ENCODE assay signal across 9 cellular contexts in the genomic region with DNA sequence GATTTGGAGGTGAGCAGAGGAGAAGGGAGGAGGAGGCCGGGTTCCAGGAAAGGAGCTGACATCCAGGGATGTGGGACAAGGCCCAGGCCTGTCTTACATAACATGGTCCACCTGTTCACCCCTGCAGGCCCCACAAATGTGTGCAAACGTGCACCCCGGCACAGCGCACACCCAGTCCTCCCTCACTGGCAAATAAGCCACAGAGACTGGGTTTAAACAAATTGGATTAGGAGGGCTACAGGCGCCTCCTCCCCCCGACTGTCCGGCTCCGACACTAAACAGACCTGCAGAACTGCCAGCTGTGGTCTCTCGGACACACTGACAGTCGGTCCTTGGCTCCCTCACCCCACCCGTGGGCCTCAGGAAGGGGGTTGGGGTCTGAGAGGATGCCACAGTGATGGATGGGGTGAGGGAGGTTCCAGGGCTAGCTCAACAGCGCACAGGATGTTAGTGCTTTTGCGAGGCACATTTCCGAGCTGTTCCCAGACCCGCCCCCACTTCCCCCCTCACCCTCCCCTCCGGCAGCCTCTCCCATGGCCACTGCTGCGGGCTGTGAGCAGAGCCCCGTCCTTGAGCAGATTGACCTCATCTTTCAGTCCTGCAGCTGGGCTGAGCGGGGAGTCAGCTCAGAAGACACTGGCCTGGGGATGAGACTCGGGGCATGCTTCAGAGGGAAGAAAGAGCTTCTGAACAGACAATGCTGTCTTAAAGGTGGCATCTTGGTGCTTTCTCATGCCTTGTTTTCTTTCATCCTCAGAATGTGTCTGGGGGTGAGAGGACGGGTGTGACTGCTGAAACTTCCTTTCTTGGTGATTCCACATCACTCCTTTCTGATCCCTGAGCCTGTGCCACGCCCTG. TPM values are rescaled to one million over a fixed set of nuclear protein-coding genes. Genes with fewer than 3 reads are reported as not detected.
DNase-seq lines count a peak whose midpoint lies in the region; ATAC-seq and TF ChIP-seq lines count a peak whose summit lies in the region.
"Had no signal": no experiment of that assay in that cellular context is flagged by ENCODE, and none has a peak within 500 bp of the region (broad histone marks: within the 10 kb centered on the region; RNA-seq: fewer than 3 reads in every experiment).

No MANE protein-coding gene starts in this region.

- CTCF ChIA-PET in HCT116 (lab: Charles Lee) = no interaction called here

- H3K27me3 Mint-ChIP-seq in activated T-helper 17 cell treated with anti-CD3 and anti-CD28 coated beads, Interleukin-2, amount 50 U/mL, for 72 hours = peaks cover 9% of the 10 kb centered on the region

- TF ChIP-seq RAD21 in HCT116 (IDR thresholded peaks at IDR 0.05; ENCODE audit: low read depth) = no peak

- H3K27ac ChIP-seq in HCT116 (ENCODE audit: low read depth, low read length) (no peak overlapping the region), ascending aorta (peak overlapping the region; percentile 88 to 90), iPS-20b (ENCODE audit: low read length) (peak overlapping the region; percentile 18)

- H3K4me3 ChIP-seq in HCT116 (replicated peaks in 1 of 2; ENCODE audit: low read depth in 1 of 2, low read length in 2 of 2) = no peak overlapping the region
- H3K4me3 ChIP-seq in ascending aorta = peak overlapping the region in 1 of 2 donors; percentile 87
- no peak overlapping the region for H3K4me3 ChIP-seq in iPS-20b (ENCODE audit: low read length)
- H3K4me3 ChIP-seq in skeletal muscle satellite cell (ENCODE audit: low read length) = no peak overlapping the region

- H3K79me2 ChIP-seq in HCT116 (ENCODE audit: insufficient read depth, low read length) = no peaks in the 10 kb centered on the region

- H3K27me3 ChIP-seq in HCT116 (ENCODE audit: insufficient read depth, low read length) (no peaks in the 10 kb centered on the region), ascending aorta (no peaks in the 10 kb centered on the region), iPS-20b (ENCODE audit: insufficient read depth, low read length) (no peaks in the 10 kb centered on the region), skeletal muscle satellite cell (ENCODE audit: control insufficient read depth, insufficient read depth, low read length) (no peaks in the 10 kb centered on the region)

- H3K9me3 ChIP-seq in HCT116 (ENCODE audit: control insufficient read depth in 1 of 2, insufficient read depth in 1 of 2, low read depth in 1 of 2, low read length in 2 of 2) (no peaks in the 10 kb centered on the region), ascending aorta (no peaks in the 10 kb centered on the region), iPS-20b (ENCODE audit: insufficient read depth, low read depth, low read length) (no peaks in the 10 kb centered on the region), skeletal muscle satellite cell (replicated peaks; ENCODE audit: low read length) (no peaks in the 10 kb centered on the region)

- H3K9me3 Mint-ChIP-seq in activated T-helper 17 cell treated with anti-CD3 and anti-CD28 coated beads, Interleukin-2, amount 50 U/mL, for 72 hours = no peaks in the 10 kb centered on the region

- POLR2A ChIA-PET in HCT116 (lab: Charles Lee) = no interaction called here

- no peaks in the 10 kb centered on the region for H3K9me2 ChIP-seq in HCT116 (ENCODE audit: insufficient read depth)

- TF ChIP-seq CTCF in HCT116 (IDR thresholded peaks at IDR 0.05 in 2 of 3, conservative IDR thresholded peaks at IDR 0.05 in 1 of 3; ENCODE audit: borderline replicate concordance in 1 of 3, insufficient read depth in 1 of 3, low read depth in 2 of 3, low read length in 2 of 3) (no peak), ascending aorta (IDR thresholded peaks at IDR 0.05) (no peak)

- H3K4me2 ChIP-seq in HCT116 (ENCODE audit: low read length) (peak overlapping the region; percentile 8; the same call in 1 of the 2 replicates), skeletal muscle satellite cell (ENCODE audit: low read length) (peak overlapping the region; percentile 49)

- RAD21 ChIA-PET in HCT116 (lab: Charles Lee; ENCODE audit: low non-redundant PET in 1 of 2, low total read pairs in 2 of 2, uncharacterized antibody in 2 of 2, unreplicated experiment in 2 of 2) = no interaction called here

- H4K20me1 ChIP-seq in HCT116 (ENCODE audit: insufficient read depth) = no peaks in the 10 kb centered on the region

- DNase-seq in HCT116 (ENCODE audit: low read depth, low spot score) (no peak), ascending aorta (ENCODE audit: low spot score in 2 of 2) (peak in 1 of 2 donors; percentile 76), H4 (ENCODE audit: low spot score) (no peak)
- DNase-seq: midbrain had no signal

- no peaks in the 10 kb centered on the region for H3K4me1 Mint-ChIP-seq in activated T-helper 17 cell treated with anti-CD3 and anti-CD28 coated beads, Interleukin-2, amount 50 U/mL, for 72 hours

- intact Hi-C loops in HCT116 (cut with micrococcal nuclease) = no loop called here
- intact Hi-C loops in ascending aorta (cut with DNase I) = loop anchor here (10.0 kb wide), 1 partner anchor 948 kb away; no protein-coding TSS in a partner anchor

- H3K36me3 ChIP-seq in HCT116 (ENCODE audit: control insufficient read depth in 1 of 2, insufficient read depth in 2 of 2, low read length in 2 of 2) (no peaks in the 10 kb centered on the region), ascending aorta (peaks cover 96 to 100% of the 10 kb centered on the region in 2 donors), iPS-20b (ENCODE audit: insufficient read depth, low read depth, low read length) (no peaks in the 10 kb centered on the region), skeletal muscle satellite cell (ENCODE audit: insufficient read depth, low read length) (no peaks in the 10 kb centered on the region)

- H3K9ac ChIP-seq in HCT116 (ENCODE audit: low read length) (no peak overlapping the region), iPS-20b (ENCODE audit: low read depth, low read length) (peak overlapping the region; percentile 77; the same call in 1 of the 2 replicates), skeletal muscle satellite cell (ENCODE audit: low read depth, low read length) (peak overlapping the region; percentile 1)

- H2AFZ ChIP-seq in HCT116 (ENCODE audit: low read depth, low read length, poor library complexity, severe bottlenecking) = no peak overlapping the region

- no TSS peak for BruUV-seq in HCT116 (replicated peaks; lab: Mats Ljungman, UMichigan)

- peaks cover 7 to 26% of the 10 kb centered on the region in 2 experiments; a peak in 3 of 4 replicates for H3K4me1 ChIP-seq in HCT116 (ENCODE audit: control insufficient read depth in 1 of 2, insufficient read depth in 2 of 2, low read length in 2 of 2)
- H3K4me1 ChIP-seq in ascending aorta = peaks cover 25 to 69% of the 10 kb centered on the region in 2 donors
- H3K4me1 ChIP-seq in iPS-20b (ENCODE audit: insufficient read depth, low read length) = peaks cover 28% of the 10 kb centered on the region
- H3K4me1 ChIP-seq in skeletal muscle satellite cell (ENCODE audit: control insufficient read depth, insufficient read depth, low read length) = peaks cover 18% of the 10 kb centered on the region

- no peak overlapping the region for H3K27ac Mint-ChIP-seq in activated T-helper 17 cell treated with anti-CD3 and anti-CD28 coated beads, Interleukin-2, amount 50 U/mL, for 72 hours

- H3K4me3 Mint-ChIP-seq in activated T-helper 17 cell treated with anti-CD3 and anti-CD28 coated beads, Interleukin-2, amount 50 U/mL, for 72 hours = no peak overlapping the region

- no peak for TF ChIP-seq POLR2A in HCT116 (IDR thresholded peaks at IDR 0.05; ENCODE audit: borderline replicate concordance, extremely low read depth, insufficient read depth, insufficient read length)

- ATAC-seq in HCT116 (no peak), GM19452 (IDR thresholded peaks at IDR 0.05; ENCODE audit: unreplicated experiment) (no peak), HG02870 (IDR thresholded peaks at IDR 0.05; ENCODE audit: unreplicated experiment) (no peak)
- ATAC-seq in activated T-helper 17 cell treated with anti-CD3 and anti-CD28 coated beads, Interleukin-2, amount 50 U/mL, for 72 hours (replicated peaks) = no peak

- no peaks in the 10 kb centered on the region for H3K36me3 Mint-ChIP-seq in activated T-helper 17 cell treated with anti-CD3 and anti-CD28 coated beads, Interleukin-2, amount 50 U/mL, for 72 hours (ENCODE audit: low read depth)

TF ChIP-seq in HCT116, 20 proteins besides CTCF, POLR2A, EP300 and RAD21:
- TF ChIP-seq EZH2 (IDR thresholded peaks at IDR 0.05) = no peak

RNA-seq across cellular contexts. Expression of a gene that starts 43.6 kb away (rescaled TPM):
- total RNA-seq in HCT116 (2021; ENCODE audit: unreplicated experiment) (0.81 TPM), ascending aorta (46.8 TPM)
- 0.82 and 0.90 TPM in 2 replicates for polyA plus RNA-seq in HCT116 (2012)
- total RNA-seq in skeletal muscle satellite cell (2012; rRNA removed) = 0.44 TPM in 1 of 2 replicates, not detected in the other
- 0.31 TPM in 1 of 2 replicates, not detected in the other for total RNA-seq in H4 (2014; rRNA removed; shearing (Covaris generic))
- total RNA-seq in activated T-helper 17 cell treated with anti-CD3 and anti-CD28 coated beads, Interleukin-2, amount 50 U/mL, for 72 hours = not detected

Comparison
In these comparisons a context has a peak if more than half of its experiments do, and no peak if none do; other contexts are left out.
1. RNA of a gene that starts 43.6 kb away (total RNA-seq): 46.8 TPM in ascending aorta (single experiment); 0.81 TPM in HCT116 (single experiment), 0.31 TPM in H4 and not detected in activated T-helper 17 cell treated with anti-CD3 and anti-CD28 coated beads, Interleukin-2, amount 50 U/mL, for 72 hours; every median in the first group is over 10 times any median in the second.